1 cellular context compared by ENCODE assay signal in genomic region chr19:16144216-16144581, GRCh38.
TF ChIP-seq lines count a peak whose summit lies in the region.

No MANE protein-coding gene starts in this region.

TF ChIP-seq in H1, 55 proteins besides CTCF, POLR2A, EP300 and RAD21:
- TF ChIP-seq EGR1 (IDR thresholded peaks at IDR 0.05; ENCODE audit: borderline replicate concordance, low read depth, low read length) (no peak), JUN (IDR thresholded peaks at IDR 0.05; ENCODE audit: low read depth, low read length) (no peak), KDM4A (IDR thresholded peaks at IDR 0.05; ENCODE audit: low read depth, low read length, severe bottlenecking) (no peak), RNF2 (IDR thresholded peaks at IDR 0.05; ENCODE audit: borderline replicate concordance, low read depth, low read length, missing control alignments, poor library complexity, severe bottlenecking) (no peak), SP2 (IDR thresholded peaks at IDR 0.05; ENCODE audit: low read length) (no peak), CBX8 (IDR thresholded peaks at IDR 0.05; ENCODE audit: borderline replicate concordance, low read depth, low read length) (no peak), SIN3A (conservative IDR thresholded peaks at IDR 0.05 in 1 of 2, IDR thresholded peaks at IDR 0.05 in 1 of 2; ENCODE audit: low read depth in 1 of 2, low read length in 2 of 2) (no peak), SAP30 (IDR thresholded peaks at IDR 0.05; ENCODE audit: insufficient read depth, insufficient replicate concordance, low read length) (no peak), SP4 (IDR thresholded peaks at IDR 0.05; ENCODE audit: low read length) (no peak), HDAC6 (IDR thresholded peaks at IDR 0.05; ENCODE audit: low read depth, low read length) (no peak), RFX5 (IDR thresholded peaks at IDR 0.05; ENCODE audit: borderline replicate concordance, low read depth, low read length) (no peak), E2F6 (IDR thresholded peaks at IDR 0.05) (no peak), ATF2 (IDR thresholded peaks at IDR 0.05; ENCODE audit: low read length) (no peak), POU5F1 (IDR thresholded peaks at IDR 0.05; ENCODE audit: low read depth, low read length) (no peak), USF2 (IDR thresholded peaks at IDR 0.05; ENCODE audit: low read length) (no peak), TBP (IDR thresholded peaks at IDR 0.05; ENCODE audit: low read depth, low read length) (no peak)
